8 cellular contexts compared by ENCODE assay signal in the genomic region with DNA sequence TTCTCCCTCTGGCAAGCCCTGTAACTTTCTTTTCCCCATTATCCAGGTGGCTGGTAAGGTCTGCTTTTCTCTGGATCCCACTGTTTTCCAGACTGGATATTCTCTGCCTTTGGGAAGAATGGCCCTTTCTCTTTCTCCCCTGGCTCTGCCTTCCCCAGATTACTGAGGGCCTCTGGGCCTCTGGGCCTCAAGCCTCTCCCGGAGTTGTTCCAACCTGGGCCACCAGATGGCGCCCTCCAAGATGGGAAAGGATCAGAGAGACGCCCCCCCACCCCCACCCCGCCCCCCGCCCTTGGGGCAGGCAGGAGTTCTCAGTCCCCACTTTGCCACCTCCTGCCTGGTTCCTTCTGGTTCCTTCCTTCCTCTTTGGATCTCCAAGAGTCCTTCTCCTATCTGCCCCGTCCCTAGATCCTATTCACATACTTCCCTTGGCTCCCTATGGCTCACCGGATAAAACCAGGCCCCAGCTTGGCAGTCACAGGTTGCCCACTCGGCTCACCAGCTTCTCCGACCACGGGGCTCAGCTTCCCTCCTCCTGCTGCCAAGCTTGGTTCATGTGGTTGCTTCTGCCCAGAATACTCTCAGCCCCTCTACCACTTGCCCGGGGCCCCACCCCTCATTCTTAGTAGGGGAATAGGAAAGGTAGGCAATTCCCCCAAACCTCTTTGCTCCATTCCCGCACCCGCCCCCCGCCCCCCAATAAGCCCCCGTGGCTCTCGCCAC.
DNase-seq lines count a peak whose midpoint lies in the region; ATAC-seq and TF ChIP-seq lines count a peak whose summit lies in the region.

No MANE protein-coding gene starts in this region.

- TF ChIP-seq CTCF in AG09309 (IDR thresholded peaks at IDR 0.05; ENCODE audit: control insufficient read depth, insufficient read depth, low read depth, low read length, missing control alignments) (peak; percentile 62), nephron (IDR thresholded peaks at IDR 0.05; ENCODE audit: unreplicated experiment in 3 of 3) (peak; percentile 85 to 94 (median 88))

- H3K4me1 Mint-ChIP-seq in nephron = peaks cover 17% of the 10 kb centered on the region

- DNase-seq in AG09309 (ENCODE audit: low read depth) (no peak), GM19238 (ENCODE audit: insufficient read length, low spot score) (peak; percentile 80), NCI-H82 (lab: John Stamatoyannopoulos, UW) (peak; percentile 91), activated T-cell treated with anti-CD3 and anti-CD28 coated beads for 24 hours (ENCODE audit: low read depth) (peak; percentile 73), erythroblast (lab: John Stamatoyannopoulos, UW) (peak; percentile 67 to 83)
- DNase-seq in stimulated activated naive CD4-positive, alpha-beta T cell (lab: John Stamatoyannopoulos, UW) = peak; percentile 22 to 76 (median 68)

- H3K9me3 Mint-ChIP-seq in nephron = no peaks in the 10 kb centered on the region

- H3K4me3 Mint-ChIP-seq in nephron = peak overlapping the region; percentile 79 to 81 (median 81)

- peaks cover 51% of the 10 kb centered on the region for H3K27me3 Mint-ChIP-seq in nephron (ENCODE audit: low read depth)

- no peak for ATAC-seq in HG02571 (IDR thresholded peaks at IDR 0.05; ENCODE audit: unreplicated experiment)

- H3K36me3 Mint-ChIP-seq in nephron (ENCODE audit: low read depth) = peaks cover 6% of the 10 kb centered on the region

- H3K27ac Mint-ChIP-seq in nephron = peak overlapping the region in 2 of 3 experiments; percentile 21 to 62

- H3K4me3 ChIP-seq in AG09309 (ENCODE audit: control insufficient read depth, low read depth, low read length) = no peak overlapping the region

- no peak for TF ChIP-seq POLR2A in erythroblast (IDR thresholded peaks at IDR 0.05; ENCODE audit: low read length)
